ENCODE assay signal across 17 cellular contexts in genomic region chr4:11252149-11252548, GRCh38.
"Had no signal": no experiment of that assay in that cellular context is flagged by ENCODE, and none has a peak within 500 bp of the region (broad histone marks: within the 10 kb centered on the region; RNA-seq: fewer than 3 reads in every experiment).

No MANE protein-coding gene starts in this region.

- H3K4me3 ChIP-seq: pancreas, suprapubic skin, upper lobe of left lung had no signal

- H3K4me1 ChIP-seq: pancreas, suprapubic skin, upper lobe of left lung had no signal

- H3K27me3 ChIP-seq: pancreas, suprapubic skin, upper lobe of left lung had no signal

- H3K4me1 Mint-ChIP-seq: activated CD8-positive, alpha-beta memory T cell treated with anti-CD3 and anti-CD28 coated beads, Interleukin-2, amount 10 ng/mL, durations not matched to agents 7 days and 5 days; brain; central memory CD8-positive, alpha-beta T cell; neural crest cell had no signal

- ATAC-seq: activated CD4-positive, CD25-positive, alpha-beta regulatory T cell treated with anti-CD3 and anti-CD28 coated beads, Interleukin-2, amount 50 U/mL, for 24 hours; activated CD8-positive, alpha-beta memory T cell treated with anti-CD3 and anti-CD28 coated beads, Interleukin-2, amount 10 ng/mL, durations not matched to agents 7 days and 5 days; activated T-cell treated with anti-CD3 and anti-CD28 coated beads, Interleukin-2, amount 50 U/mL, for 4 hours; pancreas; stimulated activated naive CD8-positive, alpha-beta T cell treated with anti-CD3 and anti-CD28 coated beads, Interleukin-15, Interleukin-2, amounts not matched to agents 100 U/mL and 50 U/mL, for 24 hours had no signal

- H3K27me3 Mint-ChIP-seq: activated CD8-positive, alpha-beta memory T cell treated with anti-CD3 and anti-CD28 coated beads, Interleukin-2, amount 10 ng/mL, durations not matched to agents 7 days and 5 days; brain; central memory CD8-positive, alpha-beta T cell had no signal

- H3K27ac ChIP-seq: pancreas, suprapubic skin, upper lobe of left lung had no signal

- H3K9me3 ChIP-seq: pancreas, suprapubic skin, upper lobe of left lung had no signal

- H3K36me3 ChIP-seq: pancreas, suprapubic skin, upper lobe of left lung had no signal

- H3K36me3 Mint-ChIP-seq: activated CD8-positive, alpha-beta memory T cell treated with anti-CD3 and anti-CD28 coated beads, Interleukin-2, amount 10 ng/mL, durations not matched to agents 7 days and 5 days; activated naive CD8-positive, alpha-beta T cell; brain had no signal

- DNase-seq: activated CD4-positive, alpha-beta T cell treated with anti-CD3 and anti-CD28 coated beads, Interleukin-2, amount 50 U/mL, for 4 hours; activated CD8-positive, alpha-beta memory T cell treated with anti-CD3 and anti-CD28 coated beads, Interleukin-2, amount 10 ng/mL, durations not matched to agents 7 days and 5 days; activated gamma-delta T cell; activated T-cell treated with anti-CD3 and anti-CD28 coated beads, Interleukin-2, amount 50 U/mL, for 4 hours; amygdala; cortex of kidney; erythroblast; pancreas; stimulated activated CD4-positive, alpha-beta T cell treated with anti-CD3 and anti-CD28 coated beads, Interleukin-12 subunit alpha, Interleukin-12 subunit beta, amount 100 ng/mL, for 4 hours; stimulated activated naive CD8-positive, alpha-beta T cell treated with anti-CD3 and anti-CD28 coated beads, Interleukin-15, Interleukin-2, amounts not matched to agents 100 U/mL and 50 U/mL, for 24 hours; upper lobe of left lung had no signal

- H3K27ac Mint-ChIP-seq: activated CD8-positive, alpha-beta memory T cell treated with anti-CD3 and anti-CD28 coated beads, Interleukin-2, amount 10 ng/mL, durations not matched to agents 7 days and 5 days; activated naive CD8-positive, alpha-beta T cell; brain had no signal

- H3K4me3 Mint-ChIP-seq: activated CD8-positive, alpha-beta memory T cell treated with anti-CD3 and anti-CD28 coated beads, Interleukin-2, amount 10 ng/mL, durations not matched to agents 7 days and 5 days; activated naive CD8-positive, alpha-beta T cell; activated T-cell treated with anti-CD3 and anti-CD28 coated beads, Interleukin-2, amount 50 U/mL, for 4 hours; brain; central memory CD8-positive, alpha-beta T cell; neural crest cell had no signal

- FAIRE-seq: pancreas had no signal

- H3K9me3 Mint-ChIP-seq: activated T-cell treated with anti-CD3 and anti-CD28 coated beads, Interleukin-2, amount 50 U/mL, for 4 hours had no signal
